ENCODE assay signal across 15 cellular contexts in genomic region chr16:3072576-3073263, GRCh38. TPM values are rescaled to one million over a fixed set of nuclear protein-coding genes. Genes with fewer than 3 reads are reported as not detected.
DNase-seq lines count a peak whose midpoint lies in the region; ATAC-seq and TF ChIP-seq lines count a peak whose summit lies in the region.
"Not testable (repeated sequence)": the region's sequence is repeated elsewhere in the genome, so short reads cannot be mapped to it uniquely, and the experiment has no call there.
"Had no signal": no experiment of that assay in that cellular context is flagged by ENCODE, and none has a peak within 500 bp of the region (broad histone marks: within the 10 kb centered on the region; RNA-seq: fewer than 3 reads in every experiment).

No MANE protein-coding gene starts in this region.

- not testable (repeated sequence) for H3K79me2 ChIP-seq in H9 (ENCODE audit: insufficient read depth, low read length)

- not testable (repeated sequence) for H3K14ac ChIP-seq in H9 (ENCODE audit: insufficient read depth, low read length)

- H3K4me2 ChIP-seq in H9 (ENCODE audit: insufficient read depth, insufficient read length, low read length), result not testable (repeated sequence)

- H3K4me1 Mint-ChIP-seq in CD8-positive, alpha-beta T cell (ENCODE audit: low read depth), result peaks cover 88% of the 10 kb centered on the region
- H3K4me1 Mint-ChIP-seq in H9 (peaks cover 22 to 29% of the 10 kb centered on the region in 2 experiments), T-cell (peaks cover 90 to 93% (median 93%) of the 10 kb centered on the region in 3 donors)
- peaks cover 87% of the 10 kb centered on the region for H3K4me1 Mint-ChIP-seq in activated CD4-positive, alpha-beta memory T cell treated with anti-CD3 and anti-CD28 coated beads, Interleukin-2, amount 10 ng/mL, durations not matched to agents 7 days and 5 days
- peaks cover 95% of the 10 kb centered on the region for H3K4me1 Mint-ChIP-seq in activated naive CD4-positive, alpha-beta T cell treated with anti-CD3 and anti-CD28 coated beads, Interleukin-2, amount 10 ng/mL, durations not matched to agents 7 days and 5 days

- H3K56ac ChIP-seq in H9 (ENCODE audit: insufficient read length, low read depth, low read length), result not testable (repeated sequence)

- H3K4me3 ChIP-seq in CD8-positive, alpha-beta T cell (ENCODE audit: low read depth, low read length); duodenal mucosa (ENCODE audit: low read depth in 1 of 2, low read length in 2 of 2); mucosa of descending colon; thymus (ENCODE audit: low read length): not testable (repeated sequence)

- not testable (repeated sequence) for H2BK20ac ChIP-seq in H9 (ENCODE audit: low read depth, low read length, poor library complexity, severe bottlenecking)

- not testable (repeated sequence) for H3K18ac ChIP-seq in H9 (ENCODE audit: insufficient read length, low read depth, low read length)

- not testable (repeated sequence) for H3K4ac ChIP-seq in H9 (ENCODE audit: low read depth, low read length)

- H3K23me2 ChIP-seq in H9 (ENCODE audit: insufficient read length, low read depth, low read length, poor library complexity, severe bottlenecking), result not testable (repeated sequence)

- H3K27me3 Mint-ChIP-seq in CD8-positive, alpha-beta T cell (ENCODE audit: low read depth); T-cell; activated CD4-positive, alpha-beta memory T cell treated with anti-CD3 and anti-CD28 coated beads, Interleukin-2, amount 10 ng/mL, durations not matched to agents 7 days and 5 days; activated naive CD4-positive, alpha-beta T cell treated with anti-CD3 and anti-CD28 coated beads, Interleukin-2, amount 10 ng/mL, durations not matched to agents 7 days and 5 days: not testable (repeated sequence)
- H3K27me3 Mint-ChIP-seq in H9 (ENCODE audit: low read depth), result peaks cover 17% of the 10 kb centered on the region

- peak overlapping the region; percentile 95 for H3K27ac Mint-ChIP-seq in CD8-positive, alpha-beta T cell
- not testable (repeated sequence) for H3K27ac Mint-ChIP-seq in H9
- H3K27ac Mint-ChIP-seq in T-cell, result peak overlapping the region; percentile 98 to 100
- H3K27ac Mint-ChIP-seq in activated CD4-positive, alpha-beta memory T cell treated with anti-CD3 and anti-CD28 coated beads, Interleukin-2, amount 10 ng/mL, durations not matched to agents 7 days and 5 days, result peak overlapping the region; percentile 100
- H3K27ac Mint-ChIP-seq in activated naive CD4-positive, alpha-beta T cell treated with anti-CD3 and anti-CD28 coated beads, Interleukin-2, amount 10 ng/mL, durations not matched to agents 7 days and 5 days, result peak overlapping the region; percentile 100

- not testable (repeated sequence) for H3K79me1 ChIP-seq in H9 (ENCODE audit: insufficient read depth, low read depth, low read length, poor library complexity, severe bottlenecking)

- peaks cover 19% of the 10 kb centered on the region for H3K36me3 ChIP-seq in CD8-positive, alpha-beta T cell (ENCODE audit: insufficient read depth, low read length)
- peaks cover 0 to 11% of the 10 kb centered on the region in 2 donors for H3K36me3 ChIP-seq in duodenal mucosa (ENCODE audit: control insufficient read depth in 1 of 2, insufficient read depth in 2 of 2, low read length in 2 of 2)
- H3K36me3 ChIP-seq in mucosa of descending colon (ENCODE audit: low read depth), result not testable (repeated sequence)
- H3K36me3 ChIP-seq in thymus (ENCODE audit: control insufficient read depth, insufficient read depth), result peaks cover 13% of the 10 kb centered on the region

- DNase-seq in CD8-positive, alpha-beta T cell, result peak in 1 of 7 experiments; percentile 51
- not testable (repeated sequence) for DNase-seq in H9
- DNase-seq in T-cell (peak in 14 of 34 experiments; percentile 28 to 67 (median 48)), mucosa of descending colon (peak in 1 of 3 donors; percentile 34)
- DNase-seq in activated CD4-positive, alpha-beta memory T cell treated with anti-CD3 and anti-CD28 coated beads, Interleukin-2, amount 10 ng/mL, durations not matched to agents 7 days and 5 days, result peak; percentile 76
- peak; percentile 78 for DNase-seq in activated naive CD4-positive, alpha-beta T cell treated with anti-CD3 and anti-CD28 coated beads, Interleukin-2, amount 10 ng/mL, durations not matched to agents 7 days and 5 days

- peak overlapping the region; percentile 72 for H3K4me3 Mint-ChIP-seq in CD8-positive, alpha-beta T cell
- not testable (repeated sequence) for H3K4me3 Mint-ChIP-seq in H9
- H3K4me3 Mint-ChIP-seq in T-cell, result peak overlapping the region in 1 of 3 donors; percentile 97
- H3K4me3 Mint-ChIP-seq in activated CD4-positive, alpha-beta memory T cell treated with anti-CD3 and anti-CD28 coated beads, Interleukin-2, amount 10 ng/mL, durations not matched to agents 7 days and 5 days, result peak overlapping the region; percentile 77
- peak overlapping the region; percentile 74 for H3K4me3 Mint-ChIP-seq in activated naive CD4-positive, alpha-beta T cell treated with anti-CD3 and anti-CD28 coated beads, Interleukin-2, amount 10 ng/mL, durations not matched to agents 7 days and 5 days

- not testable (repeated sequence) for H2BK5ac ChIP-seq in H9 (ENCODE audit: insufficient read length, low read length)

- not testable (repeated sequence) for H3K9me3 Mint-ChIP-seq in CD8-positive, alpha-beta T cell; H9; T-cell; activated CD4-positive, alpha-beta memory T cell treated with anti-CD3 and anti-CD28 coated beads, Interleukin-2, amount 10 ng/mL, durations not matched to agents 7 days and 5 days; activated naive CD4-positive, alpha-beta T cell treated with anti-CD3 and anti-CD28 coated beads, Interleukin-2, amount 10 ng/mL, durations not matched to agents 7 days and 5 days

- TF ChIP-seq CTCF in CD8-positive, alpha-beta T cell (IDR thresholded peaks at IDR 0.05); mucosa of descending colon (IDR thresholded peaks at IDR 0.05): not testable (repeated sequence)
- TF ChIP-seq CTCF in H9 (conservative IDR thresholded peaks at IDR 0.05), result peak; percentile 45

- not testable (repeated sequence) for H4K8ac ChIP-seq in H9 (replicated peaks; ENCODE audit: insufficient read length, low read depth, low read length)

- not testable (repeated sequence) for H2BK12ac ChIP-seq in H9 (ENCODE audit: insufficient read length, low read depth, low read length)

- H3K4me1 ChIP-seq in CD8-positive, alpha-beta T cell (ENCODE audit: insufficient read depth, low read length), result peaks cover 87% of the 10 kb centered on the region
- H3K4me1 ChIP-seq in H9 (ENCODE audit: insufficient read depth, low read length); mucosa of descending colon (ENCODE audit: low read depth): not testable (repeated sequence)
- peaks cover 0 to 28% of the 10 kb centered on the region in 2 donors for H3K4me1 ChIP-seq in duodenal mucosa (ENCODE audit: control insufficient read depth in 1 of 2, insufficient read depth in 2 of 2, low read length in 2 of 2)
- H3K4me1 ChIP-seq in thymus (ENCODE audit: control insufficient read depth, insufficient read depth, low read length), result peaks cover 58% of the 10 kb centered on the region

- not testable (repeated sequence) for H3T11ph ChIP-seq in H9 (ENCODE audit: low read length)

- not testable (repeated sequence) for H2BK15ac ChIP-seq in H9 (ENCODE audit: low read depth, low read length)

- WGBS in H9 (ENCODE audit: extremely low coverage, insufficient read length, low lambda C conversion rate), result no CpG with 5 or more reads among the region's 18 CpGs
- 65% methylated on average over 17 of the region's 18 CpGs for WGBS in thymus

- CTCF ChIA-PET in CD8-positive, alpha-beta T cell (lab: Charles Lee), result interaction anchor here (2.2 kb wide), 1 partner anchor 41 kb away, joined by 6 read pairs; no protein-coding TSS in a partner anchor
- CTCF ChIA-PET in T-cell (lab: Charles Lee), result interaction anchor here in 1 of 2 donors (0.6 kb wide), 1 partner anchor 30 kb away, joined by 5 read pairs; no protein-coding TSS in a partner anchor
- CTCF ChIA-PET in activated CD4-positive, alpha-beta memory T cell treated with anti-CD3 and anti-CD28 coated beads, Interleukin-2, amount 10 ng/mL, durations not matched to agents 7 days and 5 days (lab: Charles Lee), result interaction anchor here (1.0 to 6.2 kb wide), 2 partner anchors 10 to 57 kb away, joined by 3 to 62 read pairs; no protein-coding TSS in a partner anchor
- CTCF ChIA-PET in activated naive CD4-positive, alpha-beta T cell treated with anti-CD3 and anti-CD28 coated beads, Interleukin-2, amount 10 ng/mL, durations not matched to agents 7 days and 5 days (lab: Charles Lee), result interaction anchor here (3.7 kb wide), 1 partner anchor 58 kb away, joined by 21 read pairs; no protein-coding TSS in a partner anchor

- H3K9me3 ChIP-seq in CD8-positive, alpha-beta T cell (ENCODE audit: low read length); H9 (ENCODE audit: control insufficient read depth, low read depth, low read length); duodenal mucosa (ENCODE audit: control insufficient read depth in 1 of 2, low read length in 2 of 2); mucosa of descending colon; thymus (ENCODE audit: control insufficient read depth): not testable (repeated sequence)

- H4K20me1 ChIP-seq in H9 (ENCODE audit: control insufficient read depth, insufficient read depth, insufficient read length), result not testable (repeated sequence)

- not testable (repeated sequence) for H4K5ac ChIP-seq in H9 (ENCODE audit: insufficient read length, low read depth, low read length)

- not testable (repeated sequence) for H3K27ac ChIP-seq in CD8-positive, alpha-beta T cell (ENCODE audit: low read depth, low read length); H9 (ENCODE audit: insufficient read length, low read depth, low read length)
- H3K27ac ChIP-seq in duodenal mucosa (ENCODE audit: low read depth, low read length) (peak overlapping the region; percentile 10), thymus (ENCODE audit: low read depth) (peak overlapping the region; percentile 83)

- not testable (repeated sequence) for H2BK120ac ChIP-seq in H9 (ENCODE audit: low read depth, low read length, poor library complexity, severe bottlenecking)

- not testable (repeated sequence) for H2AFZ ChIP-seq in H9 (ENCODE audit: low read length)

- not testable (repeated sequence) for H3K9ac ChIP-seq in H9 (ENCODE audit: extremely low read depth, insufficient read length, low read length); duodenal mucosa (ENCODE audit: low read depth in 1 of 2, low read length in 2 of 2)

- H3K36me3 Mint-ChIP-seq in CD8-positive, alpha-beta T cell, result peaks cover 27% of the 10 kb centered on the region
- H3K36me3 Mint-ChIP-seq in H9 (ENCODE audit: insufficient read depth in 1 of 3, low read depth in 3 of 3), result not testable (repeated sequence)
- peaks cover 22% of the 10 kb centered on the region for H3K36me3 Mint-ChIP-seq in T-cell
- peaks cover 42% of the 10 kb centered on the region for H3K36me3 Mint-ChIP-seq in activated CD4-positive, alpha-beta memory T cell treated with anti-CD3 and anti-CD28 coated beads, Interleukin-2, amount 10 ng/mL, durations not matched to agents 7 days and 5 days (ENCODE audit: low read depth)
- H3K36me3 Mint-ChIP-seq in activated naive CD4-positive, alpha-beta T cell treated with anti-CD3 and anti-CD28 coated beads, Interleukin-2, amount 10 ng/mL, durations not matched to agents 7 days and 5 days, result peaks cover 45% of the 10 kb centered on the region

- not testable (repeated sequence) for H3K23ac ChIP-seq in H9 (ENCODE audit: insufficient read length, low read depth, low read length)

- ATAC-seq in CD8-positive, alpha-beta T cell, result peak; percentile 14
- ATAC-seq in T-cell (replicated peaks in 1 of 4) (peak in 2 of 4 experiments; percentile 3 to 4), mucosa of descending colon (peak; percentile 6)

- not testable (repeated sequence) for H3K27me3 ChIP-seq in CD8-positive, alpha-beta T cell (ENCODE audit: insufficient read depth, low read length); H9 (ENCODE audit: insufficient read depth, low read length); duodenal mucosa (ENCODE audit: control insufficient read depth in 1 of 2, insufficient read depth in 2 of 2, low read length in 2 of 2); thymus (ENCODE audit: control insufficient read depth, insufficient read depth)

- POLR2A ChIA-PET in CD8-positive, alpha-beta T cell (lab: Charles Lee), result interaction anchor here (2.4 to 6.0 kb wide), 3 partner anchors 6 to 26 kb away, joined by 9 to 58 read pairs (median 26); partner anchors contain the start of genes IL32 and ZSCAN10
- POLR2A ChIA-PET in T-cell (lab: Charles Lee), result not testable (repeated sequence)
- POLR2A ChIA-PET in activated CD4-positive, alpha-beta memory T cell treated with anti-CD3 and anti-CD28 coated beads, Interleukin-2, amount 10 ng/mL, durations not matched to agents 7 days and 5 days (lab: Charles Lee), result interaction anchor here (1.5 to 6.7 kb wide), 2 partner anchors 7 to 56 kb away, joined by 5 to 187 read pairs; partner anchors contain the start of gene IL32

- intact Hi-C loops in CD8-positive, alpha-beta T cell (cut with DNase I, micrococcal nuclease); mucosa of descending colon (cut with DNase I, micrococcal nuclease): not testable (repeated sequence)

- H2AK5ac ChIP-seq in H9 (ENCODE audit: insufficient read length, low read length), result not testable (repeated sequence)

- H4K91ac ChIP-seq in H9 (ENCODE audit: insufficient read length, low read depth, low read length), result not testable (repeated sequence)

RNA-seq across cellular contexts. Expression of gene IL32, which starts 7.3 kb away (rescaled TPM):
- total RNA-seq in CD8-positive, alpha-beta T cell, result 100 to 1,000 TPM; 123 to 127 TPM
- 2.0 and 2.6 TPM in 2 replicates for total RNA-seq in H9 (2021)
- total RNA-seq in T-cell, result 1,000 to 10,000 TPM in 2 of 5 donors, 100 to 1,000 TPM in 3; 736 to 1,200 (median 999) TPM
- total RNA-seq in activated CD4-positive, alpha-beta memory T cell treated with anti-CD3 and anti-CD28 coated beads, Interleukin-2, amount 10 ng/mL, durations not matched to agents 7 days and 5 days, result 1,000 to 10,000 TPM; 4,131 to 4,213 TPM
- total RNA-seq in mucosa of descending colon, result 100 to 1,000 TPM; 394 to 627 (median 413) TPM
- 343 TPM for polyA plus RNA-seq in thymus
- total RNA-seq: neural crest cell had no signal

RNA-seq across cellular contexts. Expression of gene MMP25, which starts 26.4 kb away (rescaled TPM):
- under 1 TPM; 0.11 to 0.36 TPM for total RNA-seq in CD8-positive, alpha-beta T cell
- total RNA-seq in H9 (2021) (13.5 and 14.2 TPM in 2 replicates), T-cell (1 to 10 TPM; 1.6 to 9.6 (median 4.1) TPM), mucosa of descending colon (1 to 10 TPM in 2 of 3 donors, under 1 TPM in 1; 0.69 to 4.0 (median 2.1) TPM)
- 100 to 1,000 TPM; 112 to 117 TPM for total RNA-seq in activated CD4-positive, alpha-beta memory T cell treated with anti-CD3 and anti-CD28 coated beads, Interleukin-2, amount 10 ng/mL, durations not matched to agents 7 days and 5 days
- polyA plus RNA-seq in thymus, result 2.9 TPM

RNA-seq across cellular contexts. Expression of gene ZSCAN10, which starts 26.4 kb away (rescaled TPM):
- total RNA-seq in CD8-positive, alpha-beta T cell, result under 1 TPM in 1 of 2 experiments, not detected in 1; 0.62 TPM
- total RNA-seq in H9 (2021), result 207 and 212 TPM in 2 replicates
- under 1 TPM in 4 of 5 donors, not detected in 1; 0.19 to 0.64 (median 0.39) TPM for total RNA-seq in T-cell
- total RNA-seq in activated CD4-positive, alpha-beta memory T cell treated with anti-CD3 and anti-CD28 coated beads, Interleukin-2, amount 10 ng/mL, durations not matched to agents 7 days and 5 days, result under 1 TPM in 1 of 2 experiments, not detected in 1; 0.15 TPM
- total RNA-seq in mucosa of descending colon, result not detected
- 0.11 TPM for polyA plus RNA-seq in thymus
- total RNA-seq: breast epithelium, Daoy, fibroblast of villous mesenchyme, lower lobe of right lung, neural crest cell, subcutaneous adipose tissue had no signal
- polyA plus RNA-seq: esophagus had no signal

RNA-seq across cellular contexts. Expression of gene BICDL2, which starts 36.0 kb away (rescaled TPM):
- total RNA-seq in CD8-positive, alpha-beta T cell, result not detected
- total RNA-seq in H9 (2021), result 13.5 TPM in 2 replicates
- under 1 TPM in 3 of 5 donors, not detected in 2; 0.13 to 0.16 (median 0.15) TPM for total RNA-seq in T-cell
- 1 to 10 TPM; 1.4 to 1.9 TPM for total RNA-seq in activated CD4-positive, alpha-beta memory T cell treated with anti-CD3 and anti-CD28 coated beads, Interleukin-2, amount 10 ng/mL, durations not matched to agents 7 days and 5 days
- 100 to 1,000 TPM in 1 of 3 donors, 10 to 100 TPM in 2; 49.1 to 102 (median 75.5) TPM for total RNA-seq in mucosa of descending colon
- polyA plus RNA-seq in thymus, result 6.0 TPM
- total RNA-seq: Daoy, neural crest cell, subcutaneous adipose tissue had no signal

RNA-seq across cellular contexts. Expression of gene ZNF205, which starts 39.7 kb away (rescaled TPM):
- not detected for total RNA-seq in CD8-positive, alpha-beta T cell
- 16.8 and 18.8 TPM in 2 replicates for total RNA-seq in H9 (2021)
- under 1 TPM in 1 of 5 donors, not detected in 4; 0.38 TPM for total RNA-seq in T-cell
- total RNA-seq in activated CD4-positive, alpha-beta memory T cell treated with anti-CD3 and anti-CD28 coated beads, Interleukin-2, amount 10 ng/mL, durations not matched to agents 7 days and 5 days, result not detected
- 10 to 100 TPM in 2 of 3 donors, 1 to 10 TPM in 1; 8.5 to 10.2 (median 10.2) TPM for total RNA-seq in mucosa of descending colon
- 9.3 TPM for polyA plus RNA-seq in thymus

Comparison
In these comparisons a context has a peak if more than half of its experiments do, and no peak if none do; other contexts are left out.
1. RNA of gene IL32, which starts 7.3 kb away (total RNA-seq): 4,131 to 4,213 TPM in activated CD4-positive, alpha-beta memory T cell treated with anti-CD3 and anti-CD28 coated beads, Interleukin-2, amount 10 ng/mL, durations not matched to agents 7 days and 5 days, 736 to 1,200 TPM in T-cell, 394 to 627 TPM in mucosa of descending colon and 123 to 127 TPM in CD8-positive, alpha-beta T cell; 2.0 to 2.6 TPM in H9; every median in the first group is over 10 times any median in the second.
2. RNA of gene ZSCAN10, which starts 26.4 kb away (total RNA-seq): 207 to 212 TPM in H9; 0.62 TPM in CD8-positive, alpha-beta T cell, 0.19 to 0.64 TPM in T-cell, 0.15 TPM in activated CD4-positive, alpha-beta memory T cell treated with anti-CD3 and anti-CD28 coated beads, Interleukin-2, amount 10 ng/mL, durations not matched to agents 7 days and 5 days and not detected in mucosa of descending colon; every median in the first group is over 100 times any median in the second.